ENCODE assay signal across 16 cellular contexts in genomic region chr22:23269441-23270211, GRCh38.
DNase-seq lines count a peak whose midpoint lies in the region; ATAC-seq, FAIRE-seq and TF ChIP-seq lines count a peak whose summit lies in the region.
"Had no signal": no experiment of that assay in that cellular context is flagged by ENCODE, and none has a peak within 500 bp of the region (broad histone marks: within the 10 kb centered on the region; RNA-seq: fewer than 3 reads in every experiment).

No MANE protein-coding gene starts in this region.

- H3K27me3 ChIP-seq in HepG2 (ENCODE audit: control insufficient read depth in 1 of 2, insufficient read depth in 2 of 2, low read length in 2 of 2) (no peaks in the 10 kb centered on the region), right lobe of liver (no peaks in the 10 kb centered on the region)
- H3K27me3 ChIP-seq: pancreas, upper lobe of left lung had no signal

- no peak overlapping the region for H2AFZ ChIP-seq in HepG2 (ENCODE audit: low read length)

- peaks cover 0 to 1% (median 0%) of the 10 kb centered on the region in 6 donors for H3K9me3 Mint-ChIP-seq in immature natural killer cell
- H3K9me3 Mint-ChIP-seq: dendritic cell treated with granulocyte-macrophage colony-stimulating factor and Interleukin-4, amounts not matched to agents 40 ng/mL and 50 ng/mL, for 4 days had no signal

- no peak for ATAC-seq in HepG2
- ATAC-seq in right lobe of liver = no peak
- ATAC-seq in HG02763 (IDR thresholded peaks at IDR 0.05; ENCODE audit: unreplicated experiment) = no peak
- ATAC-seq in GM18498 (IDR thresholded peaks at IDR 0.05; ENCODE audit: unreplicated experiment) = no peak

- TF ChIP-seq RAD21 in HepG2 (CRISPR knock-in tag; IDR thresholded peaks at IDR 0.05) = no peak

- H3K27ac ChIP-seq in HepG2 (ENCODE audit: extremely low read length, insufficient read depth, low read length) (no peak overlapping the region), right lobe of liver (no peak overlapping the region), RWPE1 (peak overlapping the region; percentile 51)
- H3K27ac ChIP-seq: pancreas, upper lobe of left lung had no signal

- CTCF ChIA-PET in HepG2 (lab: Yijun Ruan, JAX; ENCODE audit: low intra/inter-chr PET ratio, low total read pairs) = no interaction called here
- CTCF ChIA-PET in RWPE1 (lab: Yijun Ruan, JAX) = no interaction called here

- peaks cover 31 to 47% of the 10 kb centered on the region in 2 donors for H3K4me1 Mint-ChIP-seq in immature natural killer cell

- H3K9me3 ChIP-seq in HepG2 (ENCODE audit: low read length) (no peaks in the 10 kb centered on the region), right lobe of liver (no peaks in the 10 kb centered on the region)
- H3K9me3 ChIP-seq: pancreas, upper lobe of left lung had no signal

- no peak overlapping the region for H3K9ac ChIP-seq in HepG2 (ENCODE audit: insufficient read depth, low read depth, low read length)

- no TSS peak for BruUV-seq in HepG2 (replicated peaks; lab: Mats Ljungman, UMichigan)

- DNase-seq in HepG2 (ENCODE audit: low spot score) (no peak), right lobe of liver (no peak), RWPE1 (ENCODE audit: low spot score) (no peak), immature natural killer cell (no peak)
- no peak for DNase-seq in activated CD4-positive, alpha-beta T cell treated with anti-CD3 and anti-CD28 coated beads, Interleukin-2, amount 50 U/mL, for 4 hours
- DNase-seq in stimulated activated naive CD4-positive, alpha-beta T cell (lab: John Stamatoyannopoulos, UW) = no peak
- DNase-seq: activated T-cell treated with anti-CD3 and anti-CD28 coated beads, Interleukin-2, amount 50 U/mL, for 48 hours; aorta; HCEC 1CT; MM.1S; stimulated activated CD4-positive, alpha-beta T cell treated with anti-CD3 and anti-CD28 coated beads, Interleukin-15, amount 100 ng/mL, for 24 hours; upper lobe of left lung had no signal

- H3K4me2 ChIP-seq in HepG2 (ENCODE audit: low read depth, low read length) = no peak overlapping the region

- H3K4me1 ChIP-seq in HepG2 (ENCODE audit: insufficient read depth, low read length) (0 out of 2 replicates have a peak, but pooled peaks cover 11% of the 10 kb centered on the region), right lobe of liver (peaks cover 0 to 9% (median 4%) of the 10 kb centered on the region in 4 donors)
- H3K4me1 ChIP-seq: pancreas, upper lobe of left lung had no signal

- TF ChIP-seq POLR2A in HepG2 (IDR thresholded peaks at IDR 0.05; ENCODE audit: insufficient read depth in 1 of 2, low read depth in 2 of 2, low read length in 2 of 2) (no peak), right lobe of liver (IDR thresholded peaks at IDR 0.05) (no peak)

- POLR2A ChIA-PET in HepG2 (lab: Yijun Ruan, JAX) = no interaction called here
- POLR2A ChIA-PET in RWPE1 (lab: Yijun Ruan, JAX; ENCODE audit: low non-redundant PET) = no interaction called here

- H3K36me3 ChIP-seq in HepG2 (replicated peaks in 1 of 2; ENCODE audit: control insufficient read depth in 1 of 2, insufficient read depth in 2 of 2, low read length in 2 of 2) = peaks cover 18 to 80% of the 10 kb centered on the region in 2 experiments
- H3K36me3 ChIP-seq in right lobe of liver = peaks cover 0 to 28% (median 6%) of the 10 kb centered on the region in 4 donors

- no peaks in the 10 kb centered on the region for H3K79me2 ChIP-seq in HepG2 (ENCODE audit: insufficient read depth, low read length)

- WGBS in HepG2 (ENCODE audit: low lambda C conversion rate) = 92% methylated on average over 18 of the region's 18 CpGs
- WGBS in right lobe of liver (ENCODE audit: insufficient coverage, low coverage, low lambda C conversion rate, missing lambda C conversion rate) = 85% methylated on average over 14 of the region's 18 CpGs

- H3K4me3 ChIP-seq in HepG2 (replicated peaks in 1 of 3; ENCODE audit: insufficient read depth in 1 of 3, low read depth in 2 of 3, low read length in 3 of 3) = no peak overlapping the region
- no peak overlapping the region for H3K4me3 ChIP-seq in right lobe of liver
- H3K4me3 ChIP-seq: pancreas, upper lobe of left lung had no signal

- TF ChIP-seq EP300 in HepG2 (IDR thresholded peaks at IDR 0.05; ENCODE audit: low read depth in 2 of 2, low read length in 2 of 2) (no peak), HepG2 (CRISPR knock-in tag; IDR thresholded peaks at IDR 0.05; ENCODE audit: borderline replicate concordance) (no peak)

- H3K36me3 Mint-ChIP-seq in immature natural killer cell = peaks cover 11 to 32% (median 12%) of the 10 kb centered on the region in 3 donors

- H3K4me3 Mint-ChIP-seq in immature natural killer cell = peak overlapping the region in 1 of 5 donors; percentile 7
- H3K4me3 Mint-ChIP-seq: dendritic cell treated with granulocyte-macrophage colony-stimulating factor and Interleukin-4, amounts not matched to agents 40 ng/mL and 50 ng/mL, for 4 days had no signal

- in situ Hi-C loops in HepG2 (cut with HindIII; ENCODE audit: extremely low pct_ligation_motif_present, low pct_unique_long_range_greater_than_20kb) = no loop called here

- H4K20me1 ChIP-seq in HepG2 (ENCODE audit: insufficient read depth, low read length) = no peaks in the 10 kb centered on the region

- peaks cover 8 to 33% (median 10%) of the 10 kb centered on the region in 3 donors for H3K27me3 Mint-ChIP-seq in immature natural killer cell (ENCODE audit: low read depth in 3 of 3)
- H3K27me3 Mint-ChIP-seq: dendritic cell treated with granulocyte-macrophage colony-stimulating factor and Interleukin-4, amounts not matched to agents 40 ng/mL and 50 ng/mL, for 4 days had no signal

- intact Hi-C loops in HepG2 (cut with micrococcal nuclease; ENCODE audit: unreplicated experiment) (no loop called here), right lobe of liver (cut with DNase I) (no loop called here)

- no peak for FAIRE-seq in HepG2 (lab: Jason Lieb, UNC)
- FAIRE-seq: pancreas had no signal

- TF ChIP-seq CTCF in HepG2 (CRISPR knock-in tag; IDR thresholded peaks at IDR 0.05) (no peak), right lobe of liver (IDR thresholded peaks at IDR 0.05) (no peak), RWPE1 (conservative IDR thresholded peaks at IDR 0.05; ENCODE audit: low read depth) (no peak)

- H3K27ac Mint-ChIP-seq in immature natural killer cell = peak overlapping the region; percentile 32 to 90 (median 74)
- H3K27ac Mint-ChIP-seq: dendritic cell treated with granulocyte-macrophage colony-stimulating factor and Interleukin-4, amounts not matched to agents 40 ng/mL and 50 ng/mL, for 4 days had no signal

TF ChIP-seq in HepG2, 621 proteins besides CTCF, POLR2A, EP300 and RAD21:
- TF ChIP-seq SIX4 (CRISPR knock-in tag; IDR thresholded peaks at IDR 0.05) = peak; percentile 74; the same call in 1 of the 2 replicates
- peak; percentile 60; the same call in 1 of the 2 replicates for TF ChIP-seq SIX1 (CRISPR knock-in tag; IDR thresholded peaks at IDR 0.05; ENCODE audit: borderline replicate concordance)
- TF ChIP-seq ZNF646 (CRISPR knock-in tag; IDR thresholded peaks at IDR 0.05) = no peak
- TF ChIP-seq ZNF562 (CRISPR knock-in tag; IDR thresholded peaks at IDR 0.05; ENCODE audit: borderline replicate concordance) = no peak
- no peak for TF ChIP-seq HNRNPL (IDR thresholded peaks at IDR 0.05; ENCODE audit: low read depth, low read length)
- TF ChIP-seq AGO1 (IDR thresholded peaks at IDR 0.05; ENCODE audit: low read depth, low read length, poor library complexity, severe bottlenecking) = no peak
